Comparison of ENCODE assay signal across 1 cellular context in genomic region chr1:109162626-109163025, GRCh38.
TF ChIP-seq lines count a peak whose summit lies in the region.

No MANE protein-coding gene starts in this region.

TF ChIP-seq in A549, 52 proteins besides CTCF, POLR2A, EP300 and RAD21 (continued from another document):
- TF ChIP-seq ELK1 (IDR thresholded peaks at IDR 0.05; ENCODE audit: low read depth, low read length) (no peak), ZNF302 (CRISPR knock-in tag; IDR thresholded peaks at IDR 0.05) (no peak), JUN (IDR thresholded peaks at IDR 0.05) (no peak), JUNB (IDR thresholded peaks at IDR 0.05) (no peak), HEYL (CRISPR knock-in tag; IDR thresholded peaks at IDR 0.05) (no peak), RARB (CRISPR knock-in tag; IDR thresholded peaks at IDR 0.05) (no peak), NR3C1 (IDR thresholded peaks at IDR 0.05) (no peak), USF2 (IDR thresholded peaks at IDR 0.05) (no peak), EHF (CRISPR knock-in tag; IDR thresholded peaks at IDR 0.05) (no peak), EHMT2 (IDR thresholded peaks at IDR 0.05; ENCODE audit: low read depth) (no peak)
TF ChIP-seq in A549: peak in this region for 0.
